Comparison of ENCODE assay signal across 27 cellular contexts in the genomic region with DNA sequence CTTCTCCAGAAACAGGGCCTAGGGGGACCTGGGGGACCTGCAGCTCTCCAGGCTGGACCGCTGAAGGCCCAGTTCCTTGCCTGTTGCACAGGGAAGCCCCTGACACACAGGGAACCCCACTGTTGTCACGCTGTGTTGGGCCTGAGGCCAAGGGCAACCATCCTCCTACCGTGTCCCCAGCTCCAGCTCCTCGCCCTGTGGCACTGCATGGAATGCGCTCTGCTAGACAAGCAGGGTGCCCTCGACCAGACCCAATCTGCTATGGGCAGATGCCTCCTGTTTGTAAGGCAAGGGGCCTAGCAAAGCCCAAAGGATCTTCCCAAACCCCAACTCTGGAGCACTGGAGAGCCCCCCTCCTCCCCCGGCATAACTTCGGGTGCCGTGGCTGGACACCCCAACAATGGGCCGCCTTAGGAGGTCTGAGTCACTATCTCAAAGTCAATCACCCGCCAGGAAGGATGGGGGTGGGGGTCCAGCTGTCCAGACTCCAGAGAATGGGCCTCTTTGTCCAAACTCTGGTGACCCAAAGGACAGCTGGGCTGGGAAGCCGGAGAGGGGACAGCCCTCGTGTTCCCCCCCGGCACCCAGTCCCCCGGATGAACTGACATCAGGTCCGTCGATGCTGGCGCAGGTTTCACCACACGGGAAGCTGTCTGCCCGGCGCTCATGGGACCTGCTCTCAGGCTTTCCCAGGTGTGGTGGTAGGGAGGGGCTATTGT. TPM values are rescaled to one million over a fixed set of nuclear protein-coding genes. Genes with fewer than 3 reads are reported as not detected.
DNase-seq lines count a peak whose midpoint lies in the region; ATAC-seq, FAIRE-seq and TF ChIP-seq lines count a peak whose summit lies in the region.
"Had no signal": no experiment of that assay in that cellular context is flagged by ENCODE, and none has a peak within 500 bp of the region (broad histone marks: within the 10 kb centered on the region; RNA-seq: fewer than 3 reads in every experiment).

No MANE protein-coding gene starts in this region.

- DNase-seq in HepG2 (ENCODE audit: low spot score), result no peak
- no peak for DNase-seq in right lobe of liver
- DNase-seq in hypothalamus (lab: John Stamatoyannopoulos, UW), result peak in 50 of 51 donors; percentile 28 to 94 (median 79)
- DNase-seq in occipital lobe (lab: John Stamatoyannopoulos, UW), result peak; percentile 83
- no peak for DNase-seq in SHP77 treated with DMSO at 0.1 percent for 48 hours (lab: John Stamatoyannopoulos, UW)
- DNase-seq: activated CD4-positive, alpha-beta T cell treated with anti-CD3 and anti-CD28 coated beads, Interleukin-2, amount 50 U/mL, for 1 hour; activated naive CD4-positive, alpha-beta T cell; activated T-cell treated with anti-CD3 and anti-CD28 coated beads, Interleukin-2, amount 50 U/mL, for 72 hours; effector CD8-positive, alpha-beta T cell; Karpas-422; left cardiac atrium; MV-4-11; NCI-H2171 treated with DMSO at 0.1 percent for 48 hours; NCI-H524; NK-92 treated with Interleukin-12 subunit alpha and Interleukin-12 subunit beta, amount 100 ng/mL, for 24 hours; SIG-M5; stimulated activated CD4-positive, alpha-beta T cell treated with anti-CD3 and anti-CD28 coated beads, Interleukin-4, amount 100 ng/mL, for 1 hour; T1000 had no signal

- H3K36me3 ChIP-seq in HepG2 (replicated peaks in 1 of 2; ENCODE audit: control insufficient read depth in 1 of 2, insufficient read depth in 2 of 2, low read length in 2 of 2), result no peaks in the 10 kb centered on the region
- H3K36me3 ChIP-seq in right lobe of liver, result no peaks in the 10 kb centered on the region

- no peak overlapping the region for H3K4me3 ChIP-seq in HepG2 (replicated peaks in 1 of 3; ENCODE audit: insufficient read depth in 1 of 3, low read depth in 2 of 3, low read length in 3 of 3)
- H3K4me3 ChIP-seq in right lobe of liver, result no peak overlapping the region

- TF ChIP-seq CTCF in HepG2 (CRISPR knock-in tag; IDR thresholded peaks at IDR 0.05) (no peak), right lobe of liver (IDR thresholded peaks at IDR 0.05) (no peak)

- CTCF ChIA-PET in HepG2 (lab: Yijun Ruan, JAX; ENCODE audit: low intra/inter-chr PET ratio, low total read pairs), result no interaction called here

- no peak for TF ChIP-seq RAD21 in HepG2 (CRISPR knock-in tag; IDR thresholded peaks at IDR 0.05)

- H3K9me3 ChIP-seq in HepG2 (ENCODE audit: low read length), result no peaks in the 10 kb centered on the region
- H3K9me3 ChIP-seq in right lobe of liver, result no peaks in the 10 kb centered on the region

- in situ Hi-C loops in HepG2 (cut with HindIII; ENCODE audit: extremely low pct_ligation_motif_present, low pct_unique_long_range_greater_than_20kb), result no loop called here

- intact Hi-C loops in HepG2 (cut with micrococcal nuclease; ENCODE audit: unreplicated experiment), result no loop called here
- intact Hi-C loops in right lobe of liver (cut with DNase I), result no loop called here

- H3K79me2 ChIP-seq in HepG2 (ENCODE audit: insufficient read depth, low read length), result no peaks in the 10 kb centered on the region

- no peak overlapping the region for H3K9ac ChIP-seq in HepG2 (ENCODE audit: insufficient read depth, low read depth, low read length)

- H3K27ac ChIP-seq in HepG2 (ENCODE audit: extremely low read length, insufficient read depth, low read length) (no peak overlapping the region), right lobe of liver (no peak overlapping the region)
- H3K27ac ChIP-seq: 22Rv1, epithelial cell of prostate had no signal

- ATAC-seq in HepG2 (peak; percentile 24), right lobe of liver (no peak), GM18907 (IDR thresholded peaks at IDR 0.05; ENCODE audit: unreplicated experiment) (no peak), HG03432 (IDR thresholded peaks at IDR 0.05; ENCODE audit: unreplicated experiment) (no peak), HG02852 (IDR thresholded peaks at IDR 0.05; ENCODE audit: unreplicated experiment) (no peak)
- ATAC-seq: activated T-cell treated with anti-CD3 and anti-CD28 coated beads, Interleukin-2, amount 50 U/mL, for 72 hours; WTC11 had no signal

- WGBS in HepG2 (ENCODE audit: low lambda C conversion rate), result 34% methylated on average over 3 of the region's 21 CpGs
- WGBS in right lobe of liver (ENCODE audit: insufficient coverage, low coverage, low lambda C conversion rate, missing lambda C conversion rate), result 67% methylated on average over 1 of the region's 21 CpGs

- no peaks in the 10 kb centered on the region for H4K20me1 ChIP-seq in HepG2 (ENCODE audit: insufficient read depth, low read length)

- TF ChIP-seq POLR2A in HepG2 (IDR thresholded peaks at IDR 0.05; ENCODE audit: insufficient read depth in 1 of 2, low read depth in 2 of 2, low read length in 2 of 2) (no peak), right lobe of liver (IDR thresholded peaks at IDR 0.05) (no peak)

- TF ChIP-seq EP300 in HepG2 (IDR thresholded peaks at IDR 0.05; ENCODE audit: low read depth in 2 of 2, low read length in 2 of 2), result no peak
- no peak for TF ChIP-seq EP300 in HepG2 (CRISPR knock-in tag; IDR thresholded peaks at IDR 0.05; ENCODE audit: borderline replicate concordance)

- H2AFZ ChIP-seq in HepG2 (ENCODE audit: low read length), result no peak overlapping the region

- H3K27me3 ChIP-seq in HepG2 (ENCODE audit: control insufficient read depth in 1 of 2, insufficient read depth in 2 of 2, low read length in 2 of 2) (peaks cover 0 to 29% of the 10 kb centered on the region in 2 experiments), right lobe of liver (no peaks in the 10 kb centered on the region)

- H3K4me1 ChIP-seq in HepG2 (ENCODE audit: insufficient read depth, low read length) (peaks cover 25% of the 10 kb centered on the region), right lobe of liver (no peaks in the 10 kb centered on the region)

- POLR2A ChIA-PET in HepG2 (lab: Yijun Ruan, JAX), result interaction anchor here (0.8 to 0.9 kb wide), 2 partner anchors 14 to 28 kb away, joined by 3 to 4 read pairs; partner anchors contain the start of gene PPP6R1

- FAIRE-seq in HepG2 (lab: Jason Lieb, UNC), result no peak
- FAIRE-seq: urothelium cell line had no signal

- H3K4me2 ChIP-seq in HepG2 (ENCODE audit: low read depth, low read length), result no peak overlapping the region

- no TSS peak for BruUV-seq in HepG2 (replicated peaks; lab: Mats Ljungman, UMichigan)

RNA-seq across cellular contexts. Expression of gene BRSK1, which starts 3.7 kb away (rescaled TPM):
- total RNA-seq in HepG2 (2016; rRNA removed; fragmentation: Illumina TruSeq; extraction: Trizol) (0.18 TPM in 1 of 2 replicates, not detected in the other), right lobe of liver (under 1 TPM in 3 of 6 experiments, not detected in 3; 0.20 to 0.29 (median 0.24) TPM), occipital lobe (67.1 TPM)
- not detected in 2 replicates for total RNA-seq in HepG2 (2016; cell fraction: cytosol; rRNA removed; fragmentation: Illumina TruSeq; extraction: Trizol; ENCODE audit: low read depth)
- 0.19 TPM in 1 of 2 replicates, not detected in the other for total RNA-seq in HepG2 (2016; cell fraction: insoluble cytoplasmic fraction; rRNA removed; fragmentation: Illumina TruSeq; extraction: Trizol)
- total RNA-seq in HepG2 (2016; cell fraction: membrane; rRNA removed; fragmentation: Illumina TruSeq; extraction: Trizol), result 0.10 and 0.25 TPM in 2 replicates
- 0.60 TPM in 1 of 2 replicates, not detected in the other for total RNA-seq in HepG2 (2016; cell fraction: nucleus; rRNA removed; fragmentation: Illumina TruSeq; extraction: Trizol)
- polyA plus RNA-seq in HepG2 (2011; rRNA removed), result 1.2 and 1.9 TPM in 2 replicates
- polyA plus RNA-seq in HepG2 (2011; cell fraction: cytosol; rRNA removed), result 0.75 and 1.1 TPM in 2 replicates
- polyA plus RNA-seq in HepG2 (2011; cell fraction: nucleus; rRNA removed), result 8.1 and 12.7 TPM in 2 replicates
- polyA plus RNA-seq in HepG2 (2012), result 0.74 and 1.1 TPM in 2 replicates
- polyA plus RNA-seq in HepG2 (2016; cell fraction: cytosol; fragmentation: Illumina TruSeq; extraction: Trizol; ENCODE audit: low read depth), result 0.14 and 0.17 TPM in 2 replicates
- polyA plus RNA-seq in HepG2 (2016; cell fraction: insoluble cytoplasmic fraction; fragmentation: Illumina TruSeq; extraction: Trizol; ENCODE audit: low read depth), result 0.20 and 0.44 TPM in 2 replicates
- polyA plus RNA-seq in HepG2 (2016; cell fraction: membrane; fragmentation: Illumina TruSeq; extraction: Trizol; ENCODE audit: low read depth), result 0.09 and 0.25 TPM in 2 replicates
- 0.68 and 0.79 TPM in 2 replicates for polyA plus RNA-seq in HepG2 (2016; cell fraction: nucleus; fragmentation: Illumina TruSeq; extraction: Trizol; ENCODE audit: insufficient read depth, low read depth)
- 0.72 and 1.3 TPM in 2 replicates for polyA minus RNA-seq in HepG2 (2011; rRNA and poly(A)+ RNA removed; ENCODE audit: low replicate concordance)
- not detected in 2 replicates for polyA minus RNA-seq in HepG2 (2011; cell fraction: cytosol; rRNA and poly(A)+ RNA removed)
- 1.0 and 1.2 TPM in 2 replicates for polyA minus RNA-seq in HepG2 (2011; cell fraction: nucleus; rRNA and poly(A)+ RNA removed)

RNA-seq across cellular contexts. Expression of gene HSPBP1, which starts 7.6 kb away (rescaled TPM):
- 33.7 and 35.9 TPM in 2 replicates for total RNA-seq in HepG2 (2016; rRNA removed; fragmentation: Illumina TruSeq; extraction: Trizol)
- total RNA-seq in HepG2 (2016; cell fraction: cytosol; rRNA removed; fragmentation: Illumina TruSeq; extraction: Trizol; ENCODE audit: low read depth), result 3.9 TPM in 2 replicates
- total RNA-seq in HepG2 (2016; cell fraction: insoluble cytoplasmic fraction; rRNA removed; fragmentation: Illumina TruSeq; extraction: Trizol), result 32.9 and 34.5 TPM in 2 replicates
- 8.1 and 8.5 TPM in 2 replicates for total RNA-seq in HepG2 (2016; cell fraction: membrane; rRNA removed; fragmentation: Illumina TruSeq; extraction: Trizol)
- 14.3 and 15.8 TPM in 2 replicates for total RNA-seq in HepG2 (2016; cell fraction: nucleus; rRNA removed; fragmentation: Illumina TruSeq; extraction: Trizol)
- polyA plus RNA-seq in HepG2 (2011; rRNA removed), result 22.3 and 25.7 TPM in 2 replicates
- polyA plus RNA-seq in HepG2 (2011; cell fraction: cytosol; rRNA removed), result 19.2 and 35.4 TPM in 2 replicates
- polyA plus RNA-seq in HepG2 (2011; cell fraction: nucleus; rRNA removed), result 19.5 and 22.1 TPM in 2 replicates
- polyA plus RNA-seq in HepG2 (2012), result 14.9 and 21.2 TPM in 2 replicates
- 5.6 and 5.7 TPM in 2 replicates for polyA plus RNA-seq in HepG2 (2016; cell fraction: cytosol; fragmentation: Illumina TruSeq; extraction: Trizol; ENCODE audit: low read depth)
- polyA plus RNA-seq in HepG2 (2016; cell fraction: insoluble cytoplasmic fraction; fragmentation: Illumina TruSeq; extraction: Trizol; ENCODE audit: low read depth), result 53.4 and 56.0 TPM in 2 replicates
- 8.9 and 9.7 TPM in 2 replicates for polyA plus RNA-seq in HepG2 (2016; cell fraction: membrane; fragmentation: Illumina TruSeq; extraction: Trizol; ENCODE audit: low read depth)
- polyA plus RNA-seq in HepG2 (2016; cell fraction: nucleus; fragmentation: Illumina TruSeq; extraction: Trizol; ENCODE audit: insufficient read depth, low read depth), result 26.8 and 27.6 TPM in 2 replicates
- 33.2 and 42.3 TPM in 2 replicates for polyA minus RNA-seq in HepG2 (2011; rRNA and poly(A)+ RNA removed; ENCODE audit: low replicate concordance)
- polyA minus RNA-seq in HepG2 (2011; cell fraction: cytosol; rRNA and poly(A)+ RNA removed), result 15.9 and 23.8 TPM in 2 replicates
- polyA minus RNA-seq in HepG2 (2011; cell fraction: nucleus; rRNA and poly(A)+ RNA removed), result 4.6 and 6.1 TPM in 2 replicates
- 10 to 100 TPM; 11.3 to 28.3 (median 15.6) TPM for total RNA-seq in right lobe of liver
- total RNA-seq in occipital lobe, result 23.4 TPM

RNA-seq across cellular contexts. Expression of gene PPP6R1, which starts 28.7 kb away (rescaled TPM):
- total RNA-seq in HepG2 (2016; rRNA removed; fragmentation: Illumina TruSeq; extraction: Trizol) (23.0 and 25.8 TPM in 2 replicates), right lobe of liver (10 to 100 TPM; 26.4 to 39.6 (median 30.2) TPM), occipital lobe (11.4 TPM)
- total RNA-seq in HepG2 (2016; cell fraction: cytosol; rRNA removed; fragmentation: Illumina TruSeq; extraction: Trizol; ENCODE audit: low read depth), result 6.5 and 7.1 TPM in 2 replicates
- 18.2 and 27.7 TPM in 2 replicates for total RNA-seq in HepG2 (2016; cell fraction: insoluble cytoplasmic fraction; rRNA removed; fragmentation: Illumina TruSeq; extraction: Trizol)
- 22.9 and 23.1 TPM in 2 replicates for total RNA-seq in HepG2 (2016; cell fraction: membrane; rRNA removed; fragmentation: Illumina TruSeq; extraction: Trizol)
- 20.2 and 25.1 TPM in 2 replicates for total RNA-seq in HepG2 (2016; cell fraction: nucleus; rRNA removed; fragmentation: Illumina TruSeq; extraction: Trizol)
- polyA plus RNA-seq in HepG2 (2011; rRNA removed), result 54.0 and 75.7 TPM in 2 replicates
- 44.7 and 48.8 TPM in 2 replicates for polyA plus RNA-seq in HepG2 (2011; cell fraction: cytosol; rRNA removed)
- 190 and 211 TPM in 2 replicates for polyA plus RNA-seq in HepG2 (2011; cell fraction: nucleus; rRNA removed)
- 51.7 and 56.8 TPM in 2 replicates for polyA plus RNA-seq in HepG2 (2012)
- 8.4 and 9.7 TPM in 2 replicates for polyA plus RNA-seq in HepG2 (2016; cell fraction: cytosol; fragmentation: Illumina TruSeq; extraction: Trizol; ENCODE audit: low read depth)
- 27.5 and 36.1 TPM in 2 replicates for polyA plus RNA-seq in HepG2 (2016; cell fraction: insoluble cytoplasmic fraction; fragmentation: Illumina TruSeq; extraction: Trizol; ENCODE audit: low read depth)
- polyA plus RNA-seq in HepG2 (2016; cell fraction: membrane; fragmentation: Illumina TruSeq; extraction: Trizol; ENCODE audit: low read depth), result 20.6 and 23.5 TPM in 2 replicates
- 73.4 and 77.9 TPM in 2 replicates for polyA plus RNA-seq in HepG2 (2016; cell fraction: nucleus; fragmentation: Illumina TruSeq; extraction: Trizol; ENCODE audit: insufficient read depth, low read depth)
- 112 and 140 TPM in 2 replicates for polyA minus RNA-seq in HepG2 (2011; rRNA and poly(A)+ RNA removed; ENCODE audit: low replicate concordance)
- polyA minus RNA-seq in HepG2 (2011; cell fraction: cytosol; rRNA and poly(A)+ RNA removed), result 48.9 and 57.3 TPM in 2 replicates
- 48.9 and 67.0 TPM in 2 replicates for polyA minus RNA-seq in HepG2 (2011; cell fraction: nucleus; rRNA and poly(A)+ RNA removed)

RNA-seq across cellular contexts. Expression of gene TMEM150B, which starts 37.6 kb away (rescaled TPM):
- total RNA-seq in HepG2 (2016; rRNA removed; fragmentation: Illumina TruSeq; extraction: Trizol) (0.74 and 1.3 TPM in 2 replicates), right lobe of liver (1 to 10 TPM; 1.1 to 5.6 (median 2.2) TPM), occipital lobe (0.47 TPM)
- 0.79 and 1.0 TPM in 2 replicates for total RNA-seq in HepG2 (2016; cell fraction: cytosol; rRNA removed; fragmentation: Illumina TruSeq; extraction: Trizol; ENCODE audit: low read depth)
- 0.70 and 1.0 TPM in 2 replicates for total RNA-seq in HepG2 (2016; cell fraction: insoluble cytoplasmic fraction; rRNA removed; fragmentation: Illumina TruSeq; extraction: Trizol)
- 0.62 and 0.77 TPM in 2 replicates for total RNA-seq in HepG2 (2016; cell fraction: membrane; rRNA removed; fragmentation: Illumina TruSeq; extraction: Trizol)
- 0.84 and 1.5 TPM in 2 replicates for total RNA-seq in HepG2 (2016; cell fraction: nucleus; rRNA removed; fragmentation: Illumina TruSeq; extraction: Trizol)
- 1.8 and 2.9 TPM in 2 replicates for polyA plus RNA-seq in HepG2 (2011; rRNA removed)
- 2.4 and 2.5 TPM in 2 replicates for polyA plus RNA-seq in HepG2 (2011; cell fraction: cytosol; rRNA removed)
- polyA plus RNA-seq in HepG2 (2011; cell fraction: nucleus; rRNA removed), result 6.2 and 7.0 TPM in 2 replicates
- polyA plus RNA-seq in HepG2 (2012), result 3.3 and 3.4 TPM in 2 replicates
- polyA plus RNA-seq in HepG2 (2016; cell fraction: cytosol; fragmentation: Illumina TruSeq; extraction: Trizol; ENCODE audit: low read depth), result 0.33 and 0.50 TPM in 2 replicates
- polyA plus RNA-seq in HepG2 (2016; cell fraction: insoluble cytoplasmic fraction; fragmentation: Illumina TruSeq; extraction: Trizol; ENCODE audit: low read depth), result 0.37 and 0.74 TPM in 2 replicates
- polyA plus RNA-seq in HepG2 (2016; cell fraction: membrane; fragmentation: Illumina TruSeq; extraction: Trizol; ENCODE audit: low read depth), result 0.28 and 1.2 TPM in 2 replicates
- 1.7 and 1.9 TPM in 2 replicates for polyA plus RNA-seq in HepG2 (2016; cell fraction: nucleus; fragmentation: Illumina TruSeq; extraction: Trizol; ENCODE audit: insufficient read depth, low read depth)
- polyA minus RNA-seq in HepG2 (2011; rRNA and poly(A)+ RNA removed; ENCODE audit: low replicate concordance), result 5.1 TPM in 1 of 2 replicates, not detected in the other
- 1.9 and 2.7 TPM in 2 replicates for polyA minus RNA-seq in HepG2 (2011; cell fraction: cytosol; rRNA and poly(A)+ RNA removed)
- polyA minus RNA-seq in HepG2 (2011; cell fraction: nucleus; rRNA and poly(A)+ RNA removed), result 1.4 and 1.5 TPM in 2 replicates
- total RNA-seq: activated T-cell treated with anti-CD3 and anti-CD28 coated beads, Interleukin-2, amount 50 U/mL, for 72 hours; Daoy; lung microvascular endothelial cell had no signal

RNA-seq across cellular contexts. Expression of gene KMT5C, which starts 52.2 kb away (rescaled TPM):
- total RNA-seq in HepG2 (2016; rRNA removed; fragmentation: Illumina TruSeq; extraction: Trizol), result 2.1 and 5.5 TPM in 2 replicates
- 1.8 and 2.2 TPM in 2 replicates for total RNA-seq in HepG2 (2016; cell fraction: cytosol; rRNA removed; fragmentation: Illumina TruSeq; extraction: Trizol; ENCODE audit: low read depth)
- 1.8 and 4.7 TPM in 2 replicates for total RNA-seq in HepG2 (2016; cell fraction: insoluble cytoplasmic fraction; rRNA removed; fragmentation: Illumina TruSeq; extraction: Trizol)
- 3.9 and 4.5 TPM in 2 replicates for total RNA-seq in HepG2 (2016; cell fraction: membrane; rRNA removed; fragmentation: Illumina TruSeq; extraction: Trizol)
- total RNA-seq in HepG2 (2016; cell fraction: nucleus; rRNA removed; fragmentation: Illumina TruSeq; extraction: Trizol), result 5.3 and 6.2 TPM in 2 replicates
- polyA plus RNA-seq in HepG2 (2011; rRNA removed), result 9.0 and 11.8 TPM in 2 replicates
- polyA plus RNA-seq in HepG2 (2011; cell fraction: cytosol; rRNA removed), result 6.6 and 8.7 TPM in 2 replicates
- 46.8 and 58.8 TPM in 2 replicates for polyA plus RNA-seq in HepG2 (2011; cell fraction: nucleus; rRNA removed)
- 10.0 and 13.2 TPM in 2 replicates for polyA plus RNA-seq in HepG2 (2012)
- polyA plus RNA-seq in HepG2 (2016; cell fraction: cytosol; fragmentation: Illumina TruSeq; extraction: Trizol; ENCODE audit: low read depth), result 1.3 and 1.4 TPM in 2 replicates
- 2.6 and 4.4 TPM in 2 replicates for polyA plus RNA-seq in HepG2 (2016; cell fraction: insoluble cytoplasmic fraction; fragmentation: Illumina TruSeq; extraction: Trizol; ENCODE audit: low read depth)
- 2.5 and 3.8 TPM in 2 replicates for polyA plus RNA-seq in HepG2 (2016; cell fraction: membrane; fragmentation: Illumina TruSeq; extraction: Trizol; ENCODE audit: low read depth)
- 14.7 and 16.2 TPM in 2 replicates for polyA plus RNA-seq in HepG2 (2016; cell fraction: nucleus; fragmentation: Illumina TruSeq; extraction: Trizol; ENCODE audit: insufficient read depth, low read depth)
- 9.0 and 17.8 TPM in 2 replicates for polyA minus RNA-seq in HepG2 (2011; rRNA and poly(A)+ RNA removed; ENCODE audit: low replicate concordance)
- 4.7 and 5.3 TPM in 2 replicates for polyA minus RNA-seq in HepG2 (2011; cell fraction: cytosol; rRNA and poly(A)+ RNA removed)
- polyA minus RNA-seq in HepG2 (2011; cell fraction: nucleus; rRNA and poly(A)+ RNA removed), result 7.0 and 12.1 TPM in 2 replicates
- total RNA-seq in right lobe of liver, result 1 to 10 TPM; 2.3 to 5.3 (median 3.7) TPM
- total RNA-seq in occipital lobe, result 6.9 TPM

Comparison
In these comparisons a context has a peak if more than half of its experiments do, and no peak if none do; other contexts are left out.
1. DNase-seq: peak in hypothalamus (50 of 51) and occipital lobe (single experiment); none in HepG2 (single experiment), right lobe of liver (0 of 3) and SHP77 treated with DMSO at 0.1 percent for 48 hours (single experiment).
2. RNA of gene BRSK1, which starts 3.7 kb away (total RNA-seq): 67.1 TPM in occipital lobe (single experiment); 0.20 to 0.29 TPM in right lobe of liver and 0.10 to 0.60 TPM in HepG2; every median in the first group is over 10 times any median in the second.